Comparison of ENCODE assay signal across 10 cellular contexts in genomic region chr17:7482742-7483088, GRCh38. TPM values are rescaled to one million over a fixed set of nuclear protein-coding genes. Genes with fewer than 3 reads are reported as not detected.
DNase-seq lines count a peak whose midpoint lies in the region; FAIRE-seq and TF ChIP-seq lines count a peak whose summit lies in the region.
"Not testable (repeated sequence)": the region's sequence is repeated elsewhere in the genome, so short reads cannot be mapped to it uniquely, and the experiment has no call there.
"Had no signal": no experiment of that assay in that cellular context is flagged by ENCODE, and none has a peak within 500 bp of the region (broad histone marks: within the 10 kb centered on the region; RNA-seq: fewer than 3 reads in every experiment).

No MANE protein-coding gene starts in this region.

- H4K20me1 ChIP-seq in neural progenitor cell (ENCODE audit: low read depth): peaks cover 37% of the 10 kb centered on the region

- CTCF ChIA-PET in BJ (lab: Yijun Ruan, JAX): not testable (repeated sequence)

- H3K4me3 ChIP-seq in BJ (ENCODE audit: low read depth, low read length): peak overlapping the region; percentile 67
- peak overlapping the region; percentile 79; the same call in 1 of the 2 replicates for H3K4me3 ChIP-seq in HUES48 (ENCODE audit: low read depth, low read length)
- peak overlapping the region; percentile 95 for H3K4me3 ChIP-seq in adipocyte (ENCODE audit: low read length)
- peak overlapping the region; percentile 99 for H3K4me3 ChIP-seq in endodermal cell (ENCODE audit: low read length)
- peak overlapping the region; percentile 92 to 96 for H3K4me3 ChIP-seq in kidney (ENCODE audit: low read length in 2 of 2)
- H3K4me3 ChIP-seq in neural progenitor cell: not testable (repeated sequence)
- H3K4me3 ChIP-seq in stomach: peak overlapping the region in 3 of 4 donors; percentile 55 to 71 (median 57)

- peak overlapping the region; percentile 99 for H3K4me2 ChIP-seq in neural progenitor cell

- H3K4me3 Mint-ChIP-seq in T-helper 1 cell treated with Interleukin-12 subunit alpha and Interleukin-12 subunit beta and Interleukin-4 antibody, amounts not matched to agents 30 μg/mL and 1 μg/mL, for 36 hours: peak overlapping the region; percentile 95
- H3K4me3 Mint-ChIP-seq in endodermal cell (peak overlapping the region; percentile 88), neural progenitor cell (peak overlapping the region; percentile 96)

- peaks cover 59% of the 10 kb centered on the region for H3K79me2 ChIP-seq in neural progenitor cell (ENCODE audit: low read depth)

- POLR2A ChIA-PET in BJ (lab: Charles Lee): interaction anchor here (0.6 kb wide), 1 partner anchor 16 kb away, joined by 3 read pairs; no protein-coding TSS in a partner anchor

- H3K27me3 Mint-ChIP-seq in T-helper 1 cell treated with Interleukin-12 subunit alpha and Interleukin-12 subunit beta and Interleukin-4 antibody, amounts not matched to agents 30 μg/mL and 1 μg/mL, for 36 hours (ENCODE audit: low read depth); endodermal cell (ENCODE audit: insufficient read depth): not testable (repeated sequence)
- H3K27me3 Mint-ChIP-seq in neural progenitor cell (ENCODE audit: insufficient read depth, low read depth): peaks cover 10% of the 10 kb centered on the region

- not testable (repeated sequence) for H3K9me3 Mint-ChIP-seq in T-helper 1 cell treated with Interleukin-12 subunit alpha and Interleukin-12 subunit beta and Interleukin-4 antibody, amounts not matched to agents 30 μg/mL and 1 μg/mL, for 36 hours; endodermal cell; neural progenitor cell

- TF ChIP-seq CTCF in BJ (IDR thresholded peaks at IDR 0.05; ENCODE audit: insufficient read depth, low read depth, low read length); endodermal cell (conservative IDR thresholded peaks at IDR 0.05); kidney (IDR thresholded peaks at IDR 0.05; ENCODE audit: borderline replicate concordance, extremely low read depth, insufficient read depth); neural progenitor cell (IDR thresholded peaks at IDR 0.05); stomach (IDR thresholded peaks at IDR 0.05): not testable (repeated sequence)

- WGBS in endodermal cell (ENCODE audit: insufficient coverage in 1 of 2, insufficient read length in 1 of 2), 2 experiments: 78 to 91% methylated on average over 3 to 6 of the region's 6 CpGs
- 48 to 69% (median 63%) methylated on average over 6 of the region's 6 CpGs for WGBS in stomach, 5 donors

- intact Hi-C loops in kidney (cut with DNase I); stomach (cut with DNase I; ENCODE audit: low total_unique reads): not testable (repeated sequence)

- H3K27ac ChIP-seq in HUES48 (ENCODE audit: low read depth, low read length); neural progenitor cell: not testable (repeated sequence)
- H3K27ac ChIP-seq in endodermal cell (ENCODE audit: low read depth, low read length) (peak overlapping the region; percentile 98), kidney (ENCODE audit: low read depth in 2 of 2, low read length in 2 of 2) (peak overlapping the region; percentile 100), stomach (peak overlapping the region; percentile 94 to 100 (median 99))

- FAIRE-seq in kidney (lab: Jason Lieb, UNC): not testable (repeated sequence)

- peaks cover 43% of the 10 kb centered on the region for H3F3A ChIP-seq in neural progenitor cell (ENCODE audit: low read depth)

- H3K27me3 ChIP-seq in BJ (ENCODE audit: control insufficient read depth, insufficient read depth, low read length); HUES48 (ENCODE audit: control insufficient read depth, insufficient read depth, low read length); adipocyte (replicated peaks; ENCODE audit: control insufficient read depth, insufficient read depth, low read length); endodermal cell (ENCODE audit: control insufficient read depth, insufficient read depth, low read length, poor library complexity, severe bottlenecking); neural progenitor cell; stomach: not testable (repeated sequence)

- H3K4me1 ChIP-seq in HUES48 (ENCODE audit: control insufficient read depth, insufficient read depth, low read length): peaks cover 18% of the 10 kb centered on the region
- H3K4me1 ChIP-seq in adipocyte (ENCODE audit: control insufficient read depth, insufficient read depth, low read length): peaks cover 39% of the 10 kb centered on the region
- not testable (repeated sequence) for H3K4me1 ChIP-seq in endodermal cell (ENCODE audit: control insufficient read depth, insufficient read depth, low read length)
- peaks cover 5 to 29% of the 10 kb centered on the region in 2 donors for H3K4me1 ChIP-seq in kidney (ENCODE audit: control insufficient read depth in 1 of 2, insufficient read depth in 1 of 2, low read depth in 1 of 2, low read length in 2 of 2)
- peaks cover 35% of the 10 kb centered on the region for H3K4me1 ChIP-seq in neural progenitor cell
- peaks cover 33 to 74% (median 65%) of the 10 kb centered on the region in 4 donors for H3K4me1 ChIP-seq in stomach

- not testable (repeated sequence) for H3K9me3 ChIP-seq in HUES48 (ENCODE audit: control insufficient read depth, insufficient read depth, low read length); adipocyte (ENCODE audit: control insufficient read depth, low read length); endodermal cell (ENCODE audit: control insufficient read depth, low read length); kidney (ENCODE audit: control insufficient read depth in 1 of 2, low read length in 2 of 2); neural progenitor cell (ENCODE audit: low read depth); stomach

- H3K27ac Mint-ChIP-seq in T-helper 1 cell treated with Interleukin-12 subunit alpha and Interleukin-12 subunit beta and Interleukin-4 antibody, amounts not matched to agents 30 μg/mL and 1 μg/mL, for 36 hours: peak overlapping the region; percentile 95
- H3K27ac Mint-ChIP-seq in endodermal cell (peak overlapping the region; percentile 99), neural progenitor cell (peak overlapping the region; percentile 100)

- not testable (repeated sequence) for TF ChIP-seq EP300 in stomach (IDR thresholded peaks at IDR 0.05)

- H3K36me3 ChIP-seq in BJ (ENCODE audit: control insufficient read depth, insufficient read depth, low read length); HUES48 (ENCODE audit: control insufficient read depth, insufficient read depth, low read length); adipocyte (ENCODE audit: control insufficient read depth, insufficient read depth, low read length, severe bottlenecking); kidney (ENCODE audit: control insufficient read depth in 1 of 2, insufficient read depth in 2 of 2, low read length in 2 of 2); neural progenitor cell; stomach: not testable (repeated sequence)
- H3K36me3 ChIP-seq in endodermal cell (ENCODE audit: control insufficient read depth, insufficient read depth, low read length): peaks cover 18% of the 10 kb centered on the region

- not testable (repeated sequence) for H2AFZ ChIP-seq in neural progenitor cell (replicated peaks)

- H3K36me3 Mint-ChIP-seq in T-helper 1 cell treated with Interleukin-12 subunit alpha and Interleukin-12 subunit beta and Interleukin-4 antibody, amounts not matched to agents 30 μg/mL and 1 μg/mL, for 36 hours (ENCODE audit: low read depth): peaks cover 15% of the 10 kb centered on the region
- H3K36me3 Mint-ChIP-seq in endodermal cell (ENCODE audit: low read depth) (peaks cover 13% of the 10 kb centered on the region), neural progenitor cell (peaks cover 13% of the 10 kb centered on the region)

- DNase-seq in BJ (ENCODE audit: low read depth); adipocyte (ENCODE audit: low read depth); endodermal cell; neural progenitor cell (ENCODE audit: low spot score); stomach: not testable (repeated sequence)
- DNase-seq in kidney: peak; percentile 76

- not testable (repeated sequence) for H3K9ac ChIP-seq in HUES48 (ENCODE audit: low read depth, low read length); neural progenitor cell
- H3K9ac ChIP-seq in adipocyte (ENCODE audit: low read length): peak overlapping the region; percentile 99
- H3K9ac ChIP-seq in endodermal cell (ENCODE audit: extremely low read depth, low read length, poor library complexity, severe bottlenecking): peak overlapping the region; percentile 99
- H3K9ac ChIP-seq in kidney (ENCODE audit: low read length in 2 of 2): peak overlapping the region in 1 of 2 donors; percentile 99

- H3K4me1 Mint-ChIP-seq in T-helper 1 cell treated with Interleukin-12 subunit alpha and Interleukin-12 subunit beta and Interleukin-4 antibody, amounts not matched to agents 30 μg/mL and 1 μg/mL, for 36 hours (ENCODE audit: low read depth): peaks cover 52% of the 10 kb centered on the region
- H3K4me1 Mint-ChIP-seq in endodermal cell (peaks cover 58% of the 10 kb centered on the region), neural progenitor cell (peaks cover 70% of the 10 kb centered on the region)

- TF ChIP-seq POLR2A in stomach (IDR thresholded peaks at IDR 0.05): not testable (repeated sequence)

RNA-seq across cellular contexts. Expression of gene POLR2A, which starts 1.5 kb away (rescaled TPM):
- polyA plus RNA-seq in BJ (2011; rRNA removed): 21.5 and 27.7 TPM in 2 replicates
- 255 and 287 TPM in 2 replicates for polyA minus RNA-seq in BJ (2011; rRNA and poly(A)+ RNA removed)
- total RNA-seq in endodermal cell: 100 to 1,000 TPM; 129 to 189 TPM
- polyA plus RNA-seq in endodermal cell (2013, experiment 1 of 2): 111 TPM
- 96.6 TPM for polyA plus RNA-seq in endodermal cell (2013, experiment 2 of 2)
- 133 TPM for total RNA-seq in kidney
- 18.6 TPM for polyA plus RNA-seq in kidney (ENCODE audit: insufficient read depth, low read depth, low replicate concordance)
- 32.7 and 51.4 TPM in 2 replicates for total RNA-seq in neural progenitor cell (ENCODE audit: low replicate concordance)
- 100 to 1,000 TPM in 2 of 5 donors, 10 to 100 TPM in 3; 55.4 to 750 (median 85.2) TPM for total RNA-seq in stomach
- 10 to 100 TPM in 1 of 3 donors, 1 to 10 TPM in 2; 8.1 to 12.7 (median 10.0) TPM for polyA plus RNA-seq in stomach

RNA-seq across cellular contexts. Expression of gene SLC35G6, which starts 1.5 kb away (rescaled TPM):
- polyA plus RNA-seq in BJ (2011; rRNA removed) (not detected in 2 replicates), kidney (ENCODE audit: insufficient read depth, low read depth, low replicate concordance) (not detected), stomach (not detected)
- not detected in 2 replicates for polyA minus RNA-seq in BJ (2011; rRNA and poly(A)+ RNA removed)
- total RNA-seq in endodermal cell (under 1 TPM in 1 of 2 donors, not detected in 1; 0.33 TPM), kidney (not detected), neural progenitor cell (ENCODE audit: low replicate concordance) (not detected in 2 replicates), stomach (not detected)
- not detected for polyA plus RNA-seq in endodermal cell (2013, experiment 1 of 2)
- polyA plus RNA-seq in endodermal cell (2013, experiment 2 of 2): not detected
- total RNA-seq: dermis microvascular lymphatic vessel endothelial cell, occipital lobe had no signal

RNA-seq across cellular contexts. Expression of gene ZBTB4, which starts 3.3 kb away (rescaled TPM):
- polyA plus RNA-seq in BJ (2011; rRNA removed) (23.6 and 25.9 TPM in 2 replicates), kidney (ENCODE audit: insufficient read depth, low read depth, low replicate concordance) (23.2 TPM), stomach (10 to 100 TPM; 16.3 to 18.0 (median 17.9) TPM)
- polyA minus RNA-seq in BJ (2011; rRNA and poly(A)+ RNA removed): 30.6 and 34.5 TPM in 2 replicates
- total RNA-seq in endodermal cell (10 to 100 TPM; 18.8 to 25.5 TPM), kidney (64.8 TPM), neural progenitor cell (ENCODE audit: low replicate concordance) (5.4 and 15.5 TPM in 2 replicates), stomach (10 to 100 TPM; 15.8 to 31.5 (median 29.0) TPM)
- polyA plus RNA-seq in endodermal cell (2013, experiment 1 of 2): 13.0 TPM
- polyA plus RNA-seq in endodermal cell (2013, experiment 2 of 2): 12.7 TPM

RNA-seq across cellular contexts. Expression of gene CHRNB1, which starts 37.9 kb away (rescaled TPM):
- 6.8 and 7.4 TPM in 2 replicates for polyA plus RNA-seq in BJ (2011; rRNA removed)
- 2.8 and 4.6 TPM in 2 replicates for polyA minus RNA-seq in BJ (2011; rRNA and poly(A)+ RNA removed)
- total RNA-seq in endodermal cell: 10 to 100 TPM in 1 of 2 donors, 1 to 10 TPM in 1; 8.7 to 11.6 TPM
- polyA plus RNA-seq in endodermal cell (2013, experiment 1 of 2): 17.3 TPM
- 13.0 TPM for polyA plus RNA-seq in endodermal cell (2013, experiment 2 of 2)
- 11.9 TPM for total RNA-seq in kidney
- 19.3 TPM for polyA plus RNA-seq in kidney (ENCODE audit: insufficient read depth, low read depth, low replicate concordance)
- total RNA-seq in neural progenitor cell (ENCODE audit: low replicate concordance): 7.4 and 7.5 TPM in 2 replicates
- total RNA-seq in stomach: 1 to 10 TPM in 3 of 5 donors, not detected in 2; 1.8 to 6.4 (median 4.2) TPM
- 10 to 100 TPM in 2 of 3 donors, 1 to 10 TPM in 1; 9.2 to 12.0 (median 10.7) TPM for polyA plus RNA-seq in stomach

RNA-seq across cellular contexts. Expression of gene FGF11, which starts 43.4 kb away (rescaled TPM):
- polyA plus RNA-seq in BJ (2011; rRNA removed) (0.50 and 0.98 TPM in 2 replicates), kidney (ENCODE audit: insufficient read depth, low read depth, low replicate concordance) (7.7 TPM), stomach (1 to 10 TPM in 1 of 3 donors, under 1 TPM in 1, not detected in 1; 0.50 to 2.9 TPM)
- polyA minus RNA-seq in BJ (2011; rRNA and poly(A)+ RNA removed): 0.85 TPM in 1 of 2 replicates, not detected in the other
- total RNA-seq in endodermal cell (1 to 10 TPM; 4.0 to 8.8 TPM), kidney (1.4 TPM), neural progenitor cell (ENCODE audit: low replicate concordance) (7.6 and 14.9 TPM in 2 replicates), stomach (10 to 100 TPM in 1 of 5 donors, under 1 TPM in 1, not detected in 3; 0.37 to 15.6 TPM)
- polyA plus RNA-seq in endodermal cell (2013, experiment 1 of 2): 14.4 TPM
- 15.3 TPM for polyA plus RNA-seq in endodermal cell (2013, experiment 2 of 2)
